17 cellular contexts compared by ENCODE assay signal in genomic region chr4:30755306-30755705, GRCh38. TPM values are rescaled to one million over a fixed set of nuclear protein-coding genes. Genes with fewer than 3 reads are reported as not detected.
"Had no signal": no experiment of that assay in that cellular context is flagged by ENCODE, and none has a peak within 500 bp of the region (broad histone marks: within the 10 kb centered on the region; RNA-seq: fewer than 3 reads in every experiment).

No MANE protein-coding gene starts in this region.

- H3K27ac ChIP-seq: dorsolateral prefrontal cortex, thoracic aorta had no signal

- H3K36me3 ChIP-seq: spleen, thoracic aorta had no signal

- H3K4me2 ChIP-seq: hepatocyte had no signal

- ATAC-seq: activated CD8-positive, alpha-beta T cell treated with anti-CD3 and anti-CD28 coated beads for 36 hours; activated naive CD4-positive, alpha-beta T cell treated with anti-CD3 and anti-CD28 coated beads, Interleukin-2, amount 50 U/mL, for 72 hours; activated T-cell treated with anti-CD3 and anti-CD28 coated beads, Interleukin-2, amount 50 U/mL, for 4 hours; left ventricle myocardium superior; natural killer cell treated with Interleukin-12 subunit alpha and Interleukin-12 subunit beta and Interleukin-15 and Interleukin-18, amount 100 ng/mL, for 72 hours; right cardiac atrium had no signal

- H3K4me3 ChIP-seq: dorsolateral prefrontal cortex, hepatocyte, spleen, thoracic aorta had no signal

- H3K27me3 ChIP-seq: dorsolateral prefrontal cortex, hepatocyte, spleen had no signal

- H2AFZ ChIP-seq: hepatocyte had no signal

- DNase-seq: activated B cell treated with CpG ODN at 0.5 μM for 24 hours; activated CD4-positive, alpha-beta T cell treated with anti-CD3 and anti-CD28 coated beads for 48 hours; activated CD8-positive, alpha-beta T cell treated with anti-CD3 and anti-CD28 coated beads for 36 hours; activated gamma-delta T cell; activated T-cell treated with anti-CD3 and anti-CD28 coated beads, Interleukin-2, amount 50 U/mL, for 4 hours; amygdala; dorsolateral prefrontal cortex; kidney glomerular epithelial cell; left ventricle myocardium superior; nucleus accumbens; right cardiac atrium; spleen; stimulated activated CD4-positive, alpha-beta T cell treated with anti-CD3 and anti-CD28 coated beads, Interleukin-1b, Interleukin-23, amount 100 ng/mL, for 48 hours had no signal

- H3K9me3 ChIP-seq: spleen, thoracic aorta had no signal

RNA-seq across cellular contexts. Expression of gene PCDH7, which starts 35.1 kb away (rescaled TPM):
- total RNA-seq: activated B cell treated with CpG ODN at 0.5 μM for 24 hours; activated CD8-positive, alpha-beta T cell treated with anti-CD3 and anti-CD28 coated beads for 36 hours; activated naive CD4-positive, alpha-beta T cell treated with anti-CD3 and anti-CD28 coated beads, Interleukin-2, amount 50 U/mL, for 72 hours; natural killer cell treated with Interleukin-12 subunit alpha and Interleukin-12 subunit beta and Interleukin-15 and Interleukin-18, amount 100 ng/mL, for 72 hours had no signal
